Comparison of ENCODE assay signal across 1 cellular context in the genomic region with DNA sequence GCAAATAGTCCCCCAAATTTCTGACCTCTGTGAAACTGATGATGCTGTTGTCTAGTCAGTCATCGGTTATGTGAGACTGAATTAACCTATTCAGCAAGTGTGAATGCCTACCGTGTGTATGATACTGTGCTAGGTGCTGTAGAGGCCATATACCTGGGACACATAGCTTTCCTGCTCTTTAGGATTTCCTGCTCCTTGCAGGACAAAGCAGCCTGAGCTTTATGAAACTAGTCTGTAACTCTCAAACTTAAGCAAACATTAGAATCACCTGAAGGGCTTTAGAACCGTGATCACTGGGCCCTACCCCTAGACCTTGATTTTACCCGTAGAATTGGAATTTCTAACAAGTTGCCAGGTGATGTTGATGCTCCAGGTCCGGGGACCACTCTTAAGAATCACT.
TF ChIP-seq lines count a peak whose summit lies in the region.

No MANE protein-coding gene starts in this region.

TF ChIP-seq in GM12878, 131 proteins besides CTCF, POLR2A, EP300 and RAD21:
- TF ChIP-seq MTA3 (IDR thresholded peaks at IDR 0.05; ENCODE audit: borderline replicate concordance, low read length) (no peak), MEF2B (IDR thresholded peaks at IDR 0.05; ENCODE audit: partially characterized antibody, poor library complexity, severe bottlenecking) (no peak), RCOR1 (conservative IDR thresholded peaks at IDR 0.05; ENCODE audit: low read depth, low read length) (no peak), RELA (IDR thresholded peaks at IDR 0.05; ENCODE audit: borderline replicate concordance, partially characterized antibody) (no peak), EGR1 (IDR thresholded peaks at IDR 0.05; ENCODE audit: borderline replicate concordance in 1 of 2, low read depth in 2 of 2, low read length in 2 of 2) (no peak), RB1 (IDR thresholded peaks at IDR 0.05; ENCODE audit: borderline replicate concordance) (no peak)
- TF ChIP-seq, protein P1, sequence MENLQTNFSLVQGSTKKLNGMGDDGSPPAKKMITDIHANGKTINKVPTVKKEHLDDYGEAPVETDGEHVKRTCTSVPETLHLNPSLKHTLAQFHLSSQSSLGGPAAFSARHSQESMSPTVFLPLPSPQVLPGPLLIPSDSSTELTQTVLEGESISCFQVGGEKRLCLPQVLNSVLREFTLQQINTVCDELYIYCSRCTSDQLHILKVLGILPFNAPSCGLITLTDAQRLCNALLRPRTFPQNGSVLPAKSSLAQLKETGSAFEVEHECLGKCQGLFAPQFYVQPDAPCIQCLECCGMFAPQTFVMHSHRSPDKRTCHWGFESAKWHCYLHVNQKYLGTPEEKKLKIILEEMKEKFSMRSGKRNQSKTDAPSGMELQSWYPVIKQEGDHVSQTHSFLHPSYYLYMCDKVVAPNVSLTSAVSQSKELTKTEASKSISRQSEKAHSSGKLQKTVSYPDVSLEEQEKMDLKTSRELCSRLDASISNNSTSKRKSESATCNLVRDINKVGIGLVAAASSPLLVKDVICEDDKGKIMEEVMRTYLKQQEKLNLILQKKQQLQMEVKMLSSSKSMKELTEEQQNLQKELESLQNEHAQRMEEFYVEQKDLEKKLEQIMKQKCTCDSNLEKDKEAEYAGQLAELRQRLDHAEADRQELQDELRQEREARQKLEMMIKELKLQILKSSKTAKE (IDR thresholded peaks at IDR 0.05; ENCODE audit: low read depth, poor library complexity, severe bottlenecking): no peak
TF ChIP-seq in GM12878: peak in this region for 0.
